1 cellular context compared by ENCODE assay signal in the genomic region with DNA sequence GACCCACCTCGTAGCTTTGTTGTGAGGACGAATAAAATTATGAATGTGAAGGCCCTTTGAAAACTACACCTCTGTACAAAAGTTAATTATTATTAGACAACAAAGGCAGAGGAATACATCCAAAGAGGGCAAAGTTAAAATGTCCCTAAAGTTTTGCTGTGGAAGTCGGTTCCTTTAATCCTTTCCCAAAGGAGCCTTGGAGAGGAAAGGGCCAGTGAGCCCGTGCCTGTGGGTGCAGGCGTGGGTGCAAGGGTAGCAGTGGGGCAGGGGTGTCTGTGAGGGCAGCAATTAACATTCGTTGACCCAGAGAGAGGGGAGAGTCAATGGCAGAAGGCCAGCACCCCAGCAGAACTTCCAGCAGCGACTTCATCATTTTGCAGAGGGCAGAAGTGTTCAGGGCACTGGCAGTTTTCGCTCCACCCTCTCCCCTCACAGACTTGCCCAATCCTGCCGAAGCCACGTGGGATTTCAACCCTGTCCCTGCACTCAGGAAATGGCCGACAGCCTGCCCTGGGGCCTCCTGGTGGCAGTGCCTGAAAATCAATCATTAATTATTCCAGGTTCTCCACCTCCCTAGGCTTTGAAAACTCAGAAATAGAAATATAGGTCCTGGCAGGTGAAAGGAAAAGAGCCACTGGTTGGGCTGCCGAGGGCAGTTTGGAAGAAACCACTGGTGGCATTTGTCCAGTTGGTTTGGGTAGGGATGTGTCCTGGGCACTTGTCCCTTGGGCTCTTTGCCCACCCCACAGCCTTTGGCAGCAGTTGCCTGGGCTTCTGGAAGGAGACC.
TF ChIP-seq lines count a peak whose summit lies in the region.

No MANE protein-coding gene starts in this region.

TF ChIP-seq in HepG2, 621 proteins besides CTCF, POLR2A, EP300 and RAD21 (continued from another document and continues in another):
- TF ChIP-seq, protein P1, sequence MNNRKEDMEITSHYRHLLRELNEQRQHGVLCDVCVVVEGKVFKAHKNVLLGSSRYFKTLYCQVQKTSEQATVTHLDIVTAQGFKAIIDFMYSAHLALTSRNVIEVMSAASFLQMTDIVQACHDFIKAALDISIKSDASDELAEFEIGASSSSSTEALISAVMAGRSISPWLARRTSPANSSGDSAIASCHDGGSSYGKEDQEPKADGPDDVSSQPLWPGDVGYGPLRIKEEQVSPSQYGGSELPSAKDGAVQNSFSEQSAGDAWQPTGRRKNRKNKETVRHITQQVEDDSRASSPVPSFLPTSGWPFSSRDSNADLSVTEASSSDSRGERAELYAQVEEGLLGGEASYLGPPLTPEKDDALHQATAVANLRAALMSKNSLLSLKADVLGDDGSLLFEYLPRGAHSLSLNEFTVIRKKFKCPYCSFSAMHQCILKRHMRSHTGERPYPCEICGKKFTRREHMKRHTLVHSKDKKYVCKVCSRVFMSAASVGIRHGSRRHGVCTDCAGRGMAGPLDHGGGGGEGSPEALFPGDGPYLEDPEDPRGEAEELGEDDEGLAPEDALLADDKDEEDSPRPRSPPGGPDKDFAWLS (CRISPR knock-in tag; IDR thresholded peaks at IDR 0.05; ENCODE audit: borderline replicate concordance) = no peak
- TF ChIP-seq ZNF614 (CRISPR knock-in tag; IDR thresholded peaks at IDR 0.05; ENCODE audit: borderline replicate concordance) (peak; percentile 59), KDM1A (CRISPR knock-in tag; IDR thresholded peaks at IDR 0.05) (no peak), HINFP (CRISPR knock-in tag; IDR thresholded peaks at IDR 0.05; ENCODE audit: low read depth) (no peak), CEBPB (IDR thresholded peaks at IDR 0.05; ENCODE audit: borderline replicate concordance, low read depth, low read length) (peak; percentile 96), ZNF431 (CRISPR knock-in tag; IDR thresholded peaks at IDR 0.05; ENCODE audit: borderline replicate concordance, low read depth) (peak; percentile 76), NFE2 (CRISPR knock-in tag; IDR thresholded peaks at IDR 0.05) (no peak), KAT8 (CRISPR knock-in tag; IDR thresholded peaks at IDR 0.05) (peak; percentile 90), ZNF235 (CRISPR knock-in tag; IDR thresholded peaks at IDR 0.05; ENCODE audit: borderline replicate concordance) (no peak), HIVEP1 (CRISPR knock-in tag; IDR thresholded peaks at IDR 0.05) (peak; percentile 84), PATZ1 (CRISPR knock-in tag; IDR thresholded peaks at IDR 0.05) (0 out of 2 replicates have a peak, but pooled peaks have one; percentile 34), TAF1 (CRISPR knock-in tag; IDR thresholded peaks at IDR 0.05) (peak; percentile 47; the same call in 1 of the 2 replicates), ZBTB33 (CRISPR knock-in tag; IDR thresholded peaks at IDR 0.05) (no peak; the same call in 1 of the 2 replicates), KLF13 (CRISPR knock-in tag; IDR thresholded peaks at IDR 0.05) (no peak), DR1 (CRISPR knock-in tag; IDR thresholded peaks at IDR 0.05) (0 out of 2 replicates have a peak, but pooled peaks have one; percentile 24), ZKSCAN1 (IDR thresholded peaks at IDR 0.05; ENCODE audit: low read length) (no peak), ZNF30 (CRISPR knock-in tag; IDR thresholded peaks at IDR 0.05) (no peak), ZBTB34 (CRISPR knock-in tag; IDR thresholded peaks at IDR 0.05) (no peak), DMAP1 (CRISPR knock-in tag; IDR thresholded peaks at IDR 0.05) (peak; percentile 94)
- TF ChIP-seq, protein P2, sequence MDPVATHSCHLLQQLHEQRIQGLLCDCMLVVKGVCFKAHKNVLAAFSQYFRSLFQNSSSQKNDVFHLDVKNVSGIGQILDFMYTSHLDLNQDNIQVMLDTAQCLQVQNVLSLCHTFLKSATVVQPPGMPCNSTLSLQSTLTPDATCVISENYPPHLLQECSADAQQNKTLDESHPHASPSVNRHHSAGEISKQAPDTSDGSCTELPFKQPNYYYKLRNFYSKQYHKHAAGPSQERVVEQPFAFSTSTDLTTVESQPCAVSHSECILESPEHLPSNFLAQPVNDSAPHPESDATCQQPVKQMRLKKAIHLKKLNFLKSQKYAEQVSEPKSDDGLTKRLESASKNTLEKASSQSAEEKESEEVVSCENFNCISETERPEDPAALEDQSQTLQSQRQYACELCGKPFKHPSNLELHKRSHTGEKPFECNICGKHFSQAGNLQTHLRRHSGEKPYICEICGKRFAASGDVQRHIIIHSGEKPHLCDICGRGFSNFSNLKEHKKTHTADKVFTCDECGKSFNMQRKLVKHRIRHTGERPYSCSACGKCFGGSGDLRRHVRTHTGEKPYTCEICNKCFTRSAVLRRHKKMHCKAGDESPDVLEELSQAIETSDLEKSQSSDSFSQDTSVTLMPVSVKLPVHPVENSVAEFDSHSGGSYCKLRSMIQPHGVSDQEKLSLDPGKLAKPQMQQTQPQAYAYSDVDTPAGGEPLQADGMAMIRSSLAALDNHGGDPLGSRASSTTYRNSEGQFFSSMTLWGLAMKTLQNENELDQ (CRISPR knock-in tag; IDR thresholded peaks at IDR 0.05; ENCODE audit: borderline replicate concordance) = no peak
- TF ChIP-seq, protein P3, sequence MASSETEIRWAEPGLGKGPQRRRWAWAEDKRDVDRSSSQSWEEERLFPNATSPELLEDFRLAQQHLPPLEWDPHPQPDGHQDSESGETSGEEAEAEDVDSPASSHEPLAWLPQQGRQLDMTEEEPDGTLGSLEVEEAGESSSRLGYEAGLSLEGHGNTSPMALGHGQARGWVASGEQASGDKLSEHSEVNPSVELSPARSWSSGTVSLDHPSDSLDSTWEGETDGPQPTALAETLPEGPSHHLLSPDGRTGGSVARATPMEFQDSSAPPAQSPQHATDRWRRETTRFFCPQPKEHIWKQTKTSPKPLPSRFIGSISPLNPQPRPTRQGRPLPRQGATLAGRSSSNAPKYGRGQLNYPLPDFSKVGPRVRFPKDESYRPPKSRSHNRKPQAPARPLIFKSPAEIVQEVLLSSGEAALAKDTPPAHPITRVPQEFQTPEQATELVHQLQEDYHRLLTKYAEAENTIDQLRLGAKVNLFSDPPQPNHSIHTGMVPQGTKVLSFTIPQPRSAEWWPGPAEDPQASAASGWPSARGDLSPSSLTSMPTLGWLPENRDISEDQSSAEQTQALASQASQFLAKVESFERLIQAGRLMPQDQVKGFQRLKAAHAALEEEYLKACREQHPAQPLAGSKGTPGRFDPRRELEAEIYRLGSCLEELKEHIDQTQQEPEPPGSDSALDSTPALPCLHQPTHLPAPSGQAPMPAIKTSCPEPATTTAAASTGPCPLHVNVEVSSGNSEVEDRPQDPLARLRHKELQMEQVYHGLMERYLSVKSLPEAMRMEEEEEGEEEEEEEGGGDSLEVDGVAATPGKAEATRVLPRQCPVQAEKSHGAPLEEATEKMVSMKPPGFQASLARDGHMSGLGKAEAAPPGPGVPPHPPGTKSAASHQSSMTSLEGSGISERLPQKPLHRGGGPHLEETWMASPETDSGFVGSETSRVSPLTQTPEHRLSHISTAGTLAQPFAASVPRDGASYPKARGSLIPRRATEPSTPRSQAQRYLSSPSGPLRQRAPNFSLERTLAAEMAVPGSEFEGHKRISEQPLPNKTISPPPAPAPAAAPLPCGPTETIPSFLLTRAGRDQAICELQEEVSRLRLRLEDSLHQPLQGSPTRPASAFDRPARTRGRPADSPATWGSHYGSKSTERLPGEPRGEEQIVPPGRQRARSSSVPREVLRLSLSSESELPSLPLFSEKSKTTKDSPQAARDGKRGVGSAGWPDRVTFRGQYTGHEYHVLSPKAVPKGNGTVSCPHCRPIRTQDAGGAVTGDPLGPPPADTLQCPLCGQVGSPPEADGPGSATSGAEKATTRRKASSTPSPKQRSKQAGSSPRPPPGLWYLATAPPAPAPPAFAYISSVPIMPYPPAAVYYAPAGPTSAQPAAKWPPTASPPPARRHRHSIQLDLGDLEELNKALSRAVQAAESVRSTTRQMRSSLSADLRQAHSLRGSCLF (CRISPR knock-in tag; IDR thresholded peaks at IDR 0.05; ENCODE audit: borderline replicate concordance) = 0 out of 2 replicates have a peak, but pooled peaks have one; percentile 8
